In genomic region chr3:151426337-151426648, GRCh38 we compare ENCODE assay signal across 9 cellular contexts. TPM values are rescaled to one million over a fixed set of nuclear protein-coding genes. Genes with fewer than 3 reads are reported as not detected.
DNase-seq lines count a peak whose midpoint lies in the region; ATAC-seq and TF ChIP-seq lines count a peak whose summit lies in the region.
"Had no signal": no experiment of that assay in that cellular context is flagged by ENCODE, and none has a peak within 500 bp of the region (broad histone marks: within the 10 kb centered on the region; RNA-seq: fewer than 3 reads in every experiment).

No MANE protein-coding gene starts in this region.

- peaks cover 0 to 3% (median 0%) of the 10 kb centered on the region in 4 donors for H3K4me1 ChIP-seq in tibial nerve

- H3K4me3 Mint-ChIP-seq in neural crest cell, result no peak overlapping the region

- TF ChIP-seq POLR2A in tibial nerve (IDR thresholded peaks at IDR 0.05), result no peak

- ATAC-seq in HG02678 (IDR thresholded peaks at IDR 0.05; ENCODE audit: unreplicated experiment), result peak; percentile 79

- H3K27ac Mint-ChIP-seq in neural crest cell (ENCODE audit: unreplicated experiment), result no peak overlapping the region

- no peaks in the 10 kb centered on the region for H3K9me3 ChIP-seq in tibial nerve

- H3K27ac ChIP-seq in tibial nerve, result no peak overlapping the region

- H3K36me3 ChIP-seq in tibial nerve, result no peaks in the 10 kb centered on the region

- TF ChIP-seq CTCF in neural crest cell (conservative IDR thresholded peaks at IDR 0.05), result peak; percentile 24
- no peak for TF ChIP-seq CTCF in tibial nerve (IDR thresholded peaks at IDR 0.05)

- no peaks in the 10 kb centered on the region for H3K27me3 ChIP-seq in tibial nerve

- H3K4me3 ChIP-seq in tibial nerve, result no peak overlapping the region

- H3K4me1 Mint-ChIP-seq in neural crest cell, result peaks cover 11% of the 10 kb centered on the region

- peak; percentile 10 for DNase-seq in DMS53 (lab: John Stamatoyannopoulos, UW)
- DNase-seq in DMS53 treated with DMSO at 0.1 percent for 48 hours (lab: John Stamatoyannopoulos, UW; ENCODE audit: unreplicated experiment), result no peak
- DNase-seq in NOMO-1 treated with dmso at 0.1 percent for 144 hours (lab: John Stamatoyannopoulos, UW; ENCODE audit: unreplicated experiment), result peak; percentile 11
- no peak for DNase-seq in neural crest cell (ENCODE audit: low read depth, low spot score)
- no peak for DNase-seq in HK-2 (ENCODE audit: unreplicated experiment)
- no peak for DNase-seq in tibial nerve (ENCODE audit: low spot score in 2 of 2)
- DNase-seq in activated CD4-positive, alpha-beta T cell treated with anti-CD3 and anti-CD28 coated beads for 48 hours, result no peak

- H3K36me3 Mint-ChIP-seq in neural crest cell (ENCODE audit: low read depth), result peaks cover 7% of the 10 kb centered on the region

- no peak for TF ChIP-seq EP300 in tibial nerve (IDR thresholded peaks at IDR 0.05)

- no peaks in the 10 kb centered on the region for H3K27me3 Mint-ChIP-seq in neural crest cell (ENCODE audit: low read depth)

- no peaks in the 10 kb centered on the region for H3K9me3 Mint-ChIP-seq in neural crest cell

RNA-seq across cellular contexts. Expression of gene IGSF10, which starts 34.6 kb away (rescaled TPM):
- total RNA-seq in neural crest cell, result not detected in 2 replicates
- total RNA-seq in tibial nerve, result 1 to 10 TPM in 3 of 4 donors, under 1 TPM in 1; 0.44 to 3.1 (median 2.2) TPM

RNA-seq across cellular contexts. Expression of gene P2RY12, which starts 41.7 kb away (rescaled TPM):
- total RNA-seq in neural crest cell (not detected in 2 replicates), tibial nerve (10 to 100 TPM in 1 of 4 donors, 1 to 10 TPM in 3; 6.3 to 11.5 (median 8.8) TPM)
- total RNA-seq: RPMI7951 had no signal

Comparison
In these comparisons a context has a peak if more than half of its experiments do, and no peak if none do; other contexts are left out.
1. DNase-seq: peak in DMS53 (single experiment) and NOMO-1 treated with dmso at 0.1 percent for 144 hours (single experiment); none in DMS53 treated with DMSO at 0.1 percent for 48 hours (single experiment), neural crest cell (single experiment), HK-2 (single experiment), tibial nerve (0 of 2) and activated CD4-positive, alpha-beta T cell treated with anti-CD3 and anti-CD28 coated beads for 48 hours (single experiment).